Comparison of ENCODE assay signal across 17 cellular contexts in genomic region chr12:11746940-11747716, GRCh38.
DNase-seq lines count a peak whose midpoint lies in the region; ATAC-seq and TF ChIP-seq lines count a peak whose summit lies in the region.
"Had no signal": no experiment of that assay in that cellular context is flagged by ENCODE, and none has a peak within 500 bp of the region (broad histone marks: within the 10 kb centered on the region; RNA-seq: fewer than 3 reads in every experiment).

No MANE protein-coding gene starts in this region.

- no peak overlapping the region for H3K4me3 Mint-ChIP-seq in activated T-helper 1 cell treated with anti-CD3 and anti-CD28 coated beads, Interleukin-12 subunit alpha, Interleukin-12 subunit beta, Interleukin-2, Interleukin-4 antibody, amounts not matched to agents 30 ng/mL and 10 ng/mL and 1 ng/mL, durations not matched to agents 14 hours and 24 hours and 36 hours
- H3K4me3 Mint-ChIP-seq: endodermal cell; neural crest cell; stimulated activated effector memory CD8-positive, alpha-beta T cell treated with anti-CD3 and anti-CD28 coated beads, Interleukin-12 subunit alpha, Interleukin-12 subunit beta, amount 100 ng/mL, for 72 hours; WTC11 had no signal

- no peak for DNase-seq in activated T-helper 1 cell treated with anti-CD3 and anti-CD28 coated beads, Interleukin-12 subunit alpha, Interleukin-12 subunit beta, Interleukin-2, Interleukin-4 antibody, amounts not matched to agents 30 ng/mL and 10 ng/mL and 1 ng/mL, durations not matched to agents 14 hours and 24 hours and 36 hours (ENCODE audit: low spot score)
- DNase-seq in spleen (no peak), NOMO-1 treated with dmso at 0.1 percent for 144 hours (lab: John Stamatoyannopoulos, UW; ENCODE audit: unreplicated experiment) (no peak)
- no peak for DNase-seq in activated CD8-positive, alpha-beta memory T cell treated with anti-CD3 and anti-CD28 coated beads, Interleukin-2, amount 50 U/mL, for 48 hours
- DNase-seq: cerebellar nuclear complex; endodermal cell; midbrain; NCI-H1436; NK-92 treated with Interleukin-12 subunit alpha and Interleukin-12 subunit beta, amount 100 ng/mL, for 24 hours; tibial artery had no signal

- peak; percentile 43 for ATAC-seq in GM18502 (IDR thresholded peaks at IDR 0.05; ENCODE audit: poor library complexity, unreplicated experiment)
- ATAC-seq in HG02759 (IDR thresholded peaks at IDR 0.05; ENCODE audit: unreplicated experiment) = peak; percentile 21
- no peak for ATAC-seq in HG02678 (IDR thresholded peaks at IDR 0.05; ENCODE audit: unreplicated experiment)
- ATAC-seq: WTC11 had no signal

- no peaks in the 10 kb centered on the region for H3K9me3 Mint-ChIP-seq in activated T-helper 1 cell treated with anti-CD3 and anti-CD28 coated beads, Interleukin-12 subunit alpha, Interleukin-12 subunit beta, Interleukin-2, Interleukin-4 antibody, amounts not matched to agents 30 ng/mL and 10 ng/mL and 1 ng/mL, durations not matched to agents 14 hours and 24 hours and 36 hours
- H3K9me3 Mint-ChIP-seq: endodermal cell; neural crest cell; stimulated activated effector memory CD8-positive, alpha-beta T cell treated with anti-CD3 and anti-CD28 coated beads, Interleukin-12 subunit alpha, Interleukin-12 subunit beta, amount 100 ng/mL, for 72 hours; WTC11 had no signal

- no peaks in the 10 kb centered on the region for H3K9me3 ChIP-seq in spleen
- H3K9me3 ChIP-seq: tibial artery had no signal

- no peaks in the 10 kb centered on the region for H3K27me3 Mint-ChIP-seq in activated T-helper 1 cell treated with anti-CD3 and anti-CD28 coated beads, Interleukin-12 subunit alpha, Interleukin-12 subunit beta, Interleukin-2, Interleukin-4 antibody, amounts not matched to agents 30 ng/mL and 10 ng/mL and 1 ng/mL, durations not matched to agents 14 hours and 24 hours and 36 hours (ENCODE audit: insufficient read depth)

- no peaks in the 10 kb centered on the region for H3K27me3 ChIP-seq in spleen (replicated peaks in 1 of 7)
- H3K27me3 ChIP-seq: tibial artery had no signal

- intact Hi-C loops in activated T-helper 1 cell treated with anti-CD3 and anti-CD28 coated beads, Interleukin-12 subunit alpha, Interleukin-12 subunit beta, Interleukin-2, Interleukin-4 antibody, amounts not matched to agents 30 ng/mL and 10 ng/mL and 1 ng/mL, durations not matched to agents 14 hours and 24 hours and 36 hours (cut with micrococcal nuclease) = no loop called here
- intact Hi-C loops in spleen (cut with DNase I; ENCODE audit: low total_unique reads) = no loop called here

- WGBS in spleen, 5 donors = 81 to 88% (median 85%) methylated on average over 7 of the region's 7 CpGs

- peaks cover 33% of the 10 kb centered on the region for H3K36me3 Mint-ChIP-seq in activated T-helper 1 cell treated with anti-CD3 and anti-CD28 coated beads, Interleukin-12 subunit alpha, Interleukin-12 subunit beta, Interleukin-2, Interleukin-4 antibody, amounts not matched to agents 30 ng/mL and 10 ng/mL and 1 ng/mL, durations not matched to agents 14 hours and 24 hours and 36 hours (ENCODE audit: low read depth)
- H3K36me3 Mint-ChIP-seq: WTC11 had no signal

- H3K4me1 Mint-ChIP-seq in activated T-helper 1 cell treated with anti-CD3 and anti-CD28 coated beads, Interleukin-12 subunit alpha, Interleukin-12 subunit beta, Interleukin-2, Interleukin-4 antibody, amounts not matched to agents 30 ng/mL and 10 ng/mL and 1 ng/mL, durations not matched to agents 14 hours and 24 hours and 36 hours (ENCODE audit: low read depth) = peaks cover 76% of the 10 kb centered on the region

- no peak for TF ChIP-seq POLR2A in spleen (IDR thresholded peaks at IDR 0.05)

- peak overlapping the region in 6 of 8 donors; percentile 17 to 85 (median 80) for H3K27ac ChIP-seq in spleen
- H3K27ac ChIP-seq: C4-2B had no signal

- no peak for TF ChIP-seq CTCF in spleen (IDR thresholded peaks at IDR 0.05 in 8 of 11, conservative IDR thresholded peaks at IDR 0.05 in 3 of 11)

- H3K27ac Mint-ChIP-seq in activated T-helper 1 cell treated with anti-CD3 and anti-CD28 coated beads, Interleukin-12 subunit alpha, Interleukin-12 subunit beta, Interleukin-2, Interleukin-4 antibody, amounts not matched to agents 30 ng/mL and 10 ng/mL and 1 ng/mL, durations not matched to agents 14 hours and 24 hours and 36 hours = peak overlapping the region; percentile 44
- H3K27ac Mint-ChIP-seq: endodermal cell; stimulated activated effector memory CD8-positive, alpha-beta T cell treated with anti-CD3 and anti-CD28 coated beads, Interleukin-12 subunit alpha, Interleukin-12 subunit beta, amount 100 ng/mL, for 72 hours; WTC11 had no signal

- H3K36me3 ChIP-seq in spleen = peaks cover 0 to under 1% (median 0%) of the 10 kb centered on the region in 6 donors
- H3K36me3 ChIP-seq: tibial artery had no signal

- H3K4me3 ChIP-seq in spleen = no peak overlapping the region
- H3K4me3 ChIP-seq: tibial artery had no signal

- H3K4me1 ChIP-seq in spleen = peaks cover 29 to 100% (median 87%) of the 10 kb centered on the region in 6 donors
